In genomic region chr3:120473389-120473788, GRCh38 we compare ENCODE assay signal across 21 cellular contexts.
"Had no signal": no experiment of that assay in that cellular context is flagged by ENCODE, and none has a peak within 500 bp of the region (broad histone marks: within the 10 kb centered on the region; RNA-seq: fewer than 3 reads in every experiment).

No MANE protein-coding gene starts in this region.

- ATAC-seq: heart left ventricle, left lobe of liver, natural killer cell had no signal

- H3K27me3 Mint-ChIP-seq: type B pancreatic cell had no signal

- H3K27ac ChIP-seq: coronary artery, heart left ventricle, ovary, right atrium auricular region had no signal

- H3K4me1 Mint-ChIP-seq: natural killer cell, neural crest cell had no signal

- H3K27ac Mint-ChIP-seq: endodermal cell, natural killer cell, type B pancreatic cell had no signal

- DNase-seq: effector CD4-positive, alpha-beta T cell; endodermal cell; heart left ventricle; hippocampal formation; kidney glomerular epithelial cell; mammary epithelial cell; natural killer cell; ovary; sigmoid colon; small intestine; stimulated activated CD4-positive, alpha-beta T cell treated with anti-CD3 and anti-CD28 coated beads, Interleukin-12 subunit alpha, Interleukin-12 subunit beta, amount 100 ng/mL, for 4 hours; stimulated activated naive CD4-positive, alpha-beta T cell treated with Interleukin-2 at 50 U/mL for 16 hours had no signal

- H3K36me3 Mint-ChIP-seq: natural killer cell had no signal

- H3K4me3 ChIP-seq: coronary artery, heart left ventricle, ovary, right atrium auricular region, sigmoid colon had no signal

- H3K36me3 ChIP-seq: heart left ventricle, ovary, right atrium auricular region, sigmoid colon had no signal

- H3K27me3 ChIP-seq: heart left ventricle, ovary, right atrium auricular region, sigmoid colon had no signal

- H3K4me3 Mint-ChIP-seq: endodermal cell, natural killer cell, neural crest cell, type B pancreatic cell had no signal

- FAIRE-seq: endothelial cell of umbilical vein, frontal cortex, islet of Langerhans, small intestine, urothelium cell line had no signal

- H3K9me3 Mint-ChIP-seq: natural killer cell, neural crest cell had no signal

- H3K9me3 ChIP-seq: ovary, right atrium auricular region, sigmoid colon had no signal
